In the genomic region with DNA sequence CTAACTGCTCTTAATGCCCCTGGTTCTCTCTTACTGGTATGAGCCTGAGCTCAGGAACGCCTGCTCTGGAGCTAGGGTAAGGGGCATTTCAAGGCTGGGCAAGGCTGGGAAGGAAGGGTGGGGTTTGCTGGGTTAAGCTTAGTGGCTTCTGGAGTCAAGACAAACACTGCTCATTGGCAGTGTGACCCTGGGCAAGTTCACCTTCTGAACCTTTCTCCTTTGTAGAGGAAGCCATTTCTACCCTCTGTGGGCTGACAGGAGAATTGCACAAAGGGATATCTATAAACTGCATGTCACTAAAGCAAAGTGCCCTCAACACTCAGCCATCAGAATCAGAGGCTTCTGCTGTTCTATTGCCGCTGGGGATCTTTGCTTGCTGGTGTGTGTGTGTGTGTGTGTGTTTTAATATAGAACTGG, we compare ENCODE assay signal across 9 cellular contexts. TPM values are rescaled to one million over a fixed set of nuclear protein-coding genes. Genes with fewer than 3 reads are reported as not detected.
A peak's percentile ranks its signal among the peaks of the same experiment; 100 is the strongest.
DNase-seq lines count a peak whose midpoint lies in the region; ATAC-seq and TF ChIP-seq lines count a peak whose summit lies in the region.
"Had no signal": no experiment of that assay in that cellular context is flagged by ENCODE, and none has a peak within 500 bp of the region (broad histone marks: within the 10 kb centered on the region; RNA-seq: fewer than 3 reads in every experiment).

No MANE protein-coding gene starts in this region.

- DNase-seq in CMK (ENCODE audit: low read depth) (peak; percentile 80), NCI-H1694 treated with DMSO at 0.1 percent for 48 hours (lab: John Stamatoyannopoulos, UW) (peak; percentile 25), cerebellar cortex (ENCODE audit: low spot score) (peak; percentile 20), osteoblast (ENCODE audit: insufficient read length, low spot score, missing footprints) (peak; percentile 11), GM19240 (ENCODE audit: insufficient read length, low spot score) (no peak)

- H3K4me1 ChIP-seq in osteoblast (ENCODE audit: insufficient read depth, low read length) = no peaks in the 10 kb centered on the region

- peak; percentile 17 for TF ChIP-seq CTCF in osteoblast (IDR thresholded peaks at IDR 0.05; ENCODE audit: extremely low read depth, low read depth, low read length)

- H3K9me3 ChIP-seq in osteoblast (ENCODE audit: low read depth, low read length) = no peaks in the 10 kb centered on the region

- H3K27ac ChIP-seq in osteoblast (ENCODE audit: low read depth, low read length) = no peak overlapping the region

- H3K27me3 ChIP-seq in osteoblast (ENCODE audit: insufficient read depth, low read length) = no peaks in the 10 kb centered on the region

- no peaks in the 10 kb centered on the region for H3K36me3 ChIP-seq in osteoblast (ENCODE audit: insufficient read depth, low read length)

- H3K4me2 ChIP-seq in osteoblast (ENCODE audit: insufficient read depth, low read length) = no peak overlapping the region

- no peaks in the 10 kb centered on the region for H4K20me1 ChIP-seq in osteoblast (ENCODE audit: insufficient read depth, low read length)

- H3K4me3 ChIP-seq in osteoblast (ENCODE audit: insufficient read depth, low read length) = no peak overlapping the region

- ATAC-seq in GM19395 (IDR thresholded peaks at IDR 0.05; ENCODE audit: unreplicated experiment) (peak; percentile 87), HG02970 (IDR thresholded peaks at IDR 0.05; ENCODE audit: low FRiP score, unreplicated experiment) (no peak), HG03460 (IDR thresholded peaks at IDR 0.05; ENCODE audit: unreplicated experiment) (no peak)

- peak overlapping the region; percentile 24 for H2AFZ ChIP-seq in osteoblast (ENCODE audit: low read length)

- no peaks in the 10 kb centered on the region for H3K79me2 ChIP-seq in osteoblast (ENCODE audit: insufficient read depth, low read length)

RNA-seq across cellular contexts. Expression of a gene that starts 20.3 kb away (rescaled TPM):
- not detected in 2 replicates for total RNA-seq in osteoblast
- total RNA-seq: NCI-H460 had no signal

RNA-seq across cellular contexts. Expression of a gene that starts 48.7 kb away (rescaled TPM):
- total RNA-seq in osteoblast = 2.1 and 2.5 TPM in 2 replicates
